ENCODE assay signal across 33 cellular contexts in genomic region chr2:49192041-49192440, GRCh38. TPM values are rescaled to one million over a fixed set of nuclear protein-coding genes. Genes with fewer than 3 reads are reported as not detected.
"Had no signal": no experiment of that assay in that cellular context is flagged by ENCODE, and none has a peak within 500 bp of the region (broad histone marks: within the 10 kb centered on the region; RNA-seq: fewer than 3 reads in every experiment).

No MANE protein-coding gene starts in this region.

- H3K36me3 Mint-ChIP-seq: natural killer cell treated with Interleukin-12 subunit alpha and Interleukin-12 subunit beta and Interleukin-15 and Interleukin-18, amount 100 ng/mL, for 72 hours; stimulated activated effector memory CD8-positive, alpha-beta T cell treated with anti-CD3 and anti-CD28 coated beads, Interleukin-12 subunit alpha, Interleukin-12 subunit beta, amount 100 ng/mL, for 72 hours; stimulated activated naive B cell treated with anti-CD40 and anti-IgM and Interleukin-4, amounts not matched to agents 10 μg/mL and 1 μg/mL and 100 μg/mL, for 72 hours had no signal

- H3K4me3 Mint-ChIP-seq: natural killer cell treated with Interleukin-12 subunit alpha and Interleukin-12 subunit beta and Interleukin-15 and Interleukin-18, amount 100 ng/mL, for 72 hours; nephron progenitor cell; neural crest cell; stimulated activated effector memory CD8-positive, alpha-beta T cell treated with anti-CD3 and anti-CD28 coated beads, Interleukin-12 subunit alpha, Interleukin-12 subunit beta, amount 100 ng/mL, for 72 hours; stimulated activated naive B cell treated with anti-CD40 and anti-IgM and Interleukin-4, amounts not matched to agents 10 μg/mL and 1 μg/mL and 100 μg/mL, for 72 hours; stimulated activated naive CD8-positive, alpha-beta T cell treated with anti-CD3 and anti-CD28 coated beads, Interleukin-15, Interleukin-2, amounts not matched to agents 100 ng/mL and 50 ng/mL, for 24 hours had no signal

- H3K4me3 ChIP-seq: pancreas, prostate gland, right lobe of liver, sigmoid colon, stomach, thoracic aorta, thyroid gland, tibial nerve, upper lobe of left lung, vagina had no signal

- DNase-seq: nephron progenitor cell; nucleus accumbens; pancreas; right cardiac atrium; right lobe of liver; sigmoid colon; small intestine; stimulated activated CD4-positive, alpha-beta T cell treated with anti-CD3 and anti-CD28 coated beads, Interleukin-15, amount 100 ng/mL, for 24 hours; stimulated activated CD4-positive, alpha-beta T cell treated with anti-CD3 and anti-CD28 coated beads, Interleukin-2, amount 100 ng/mL, for 24 hours; stimulated activated CD4-positive, alpha-beta T cell treated with anti-CD3 and anti-CD28 coated beads, Interleukin-2, amount 100 ng/mL, for 48 hours; stimulated activated CD4-positive, alpha-beta T cell treated with anti-CD3 and anti-CD28 coated beads, Interleukin-4, amount 100 ng/mL, for 24 hours; stimulated activated naive B cell treated with anti-CD40 and anti-IgM and Interleukin-4, amounts not matched to agents 10 μg/mL and 1 μg/mL and 100 μg/mL, for 72 hours; stimulated activated naive CD4-positive, alpha-beta T cell treated with Interleukin-2 at 50 U/mL for 16 hours; stomach; thyroid gland; trophoblast cell; upper lobe of left lung had no signal

- H3K27ac ChIP-seq: neutrophil, pancreas, prostate gland, right lobe of liver, sigmoid colon, stomach, thoracic aorta, thyroid gland, tibial nerve, upper lobe of left lung, vagina had no signal

- H3K36me3 ChIP-seq: neutrophil, pancreas, prostate gland, right lobe of liver, sigmoid colon, stomach, thoracic aorta, thyroid gland, tibial nerve, upper lobe of left lung, vagina had no signal

- H3K4me1 Mint-ChIP-seq: nephron progenitor cell; neural crest cell; stimulated activated effector memory CD8-positive, alpha-beta T cell treated with anti-CD3 and anti-CD28 coated beads, Interleukin-12 subunit alpha, Interleukin-12 subunit beta, amount 100 ng/mL, for 72 hours; stimulated activated naive B cell treated with anti-CD40 and anti-IgM and Interleukin-4, amounts not matched to agents 10 μg/mL and 1 μg/mL and 100 μg/mL, for 72 hours had no signal

- H3K27ac Mint-ChIP-seq: natural killer cell treated with Interleukin-12 subunit alpha and Interleukin-12 subunit beta and Interleukin-15 and Interleukin-18, amount 100 ng/mL, for 72 hours; nephron progenitor cell; stimulated activated effector memory CD8-positive, alpha-beta T cell treated with anti-CD3 and anti-CD28 coated beads, Interleukin-12 subunit alpha, Interleukin-12 subunit beta, amount 100 ng/mL, for 72 hours; stimulated activated naive B cell treated with anti-CD40 and anti-IgM and Interleukin-4, amounts not matched to agents 10 μg/mL and 1 μg/mL and 100 μg/mL, for 72 hours; stimulated activated naive CD8-positive, alpha-beta T cell treated with anti-CD3 and anti-CD28 coated beads, Interleukin-15, Interleukin-2, amounts not matched to agents 100 ng/mL and 50 ng/mL, for 24 hours had no signal

- H3K9me3 Mint-ChIP-seq: nephron progenitor cell had no signal

- H3K4me1 ChIP-seq: pancreas, prostate gland, right lobe of liver, sigmoid colon, stomach, thyroid gland, tibial nerve, upper lobe of left lung, vagina had no signal

- ATAC-seq: natural killer cell treated with Interleukin-12 subunit alpha and Interleukin-12 subunit beta and Interleukin-15 and Interleukin-18, amount 100 ng/mL, for 72 hours; right cardiac atrium; right lobe of liver; stimulated activated effector memory CD8-positive, alpha-beta T cell treated with anti-CD3 and anti-CD28 coated beads, Interleukin-12 subunit alpha, Interleukin-12 subunit beta, amount 100 ng/mL, for 72 hours; stimulated activated naive B cell treated with anti-CD40 and anti-IgM and Interleukin-4, amounts not matched to agents 10 μg/mL and 1 μg/mL and 100 μg/mL, for 72 hours had no signal

- H3K27me3 ChIP-seq: neutrophil, pancreas, right lobe of liver, sigmoid colon, stomach, thyroid gland, tibial nerve, upper lobe of left lung, vagina had no signal

- H3K27me3 Mint-ChIP-seq: natural killer cell treated with Interleukin-12 subunit alpha and Interleukin-12 subunit beta and Interleukin-15 and Interleukin-18, amount 100 ng/mL, for 72 hours; stimulated activated naive B cell treated with anti-CD40 and anti-IgM and Interleukin-4, amounts not matched to agents 10 μg/mL and 1 μg/mL and 100 μg/mL, for 72 hours; stimulated activated naive CD8-positive, alpha-beta T cell treated with anti-CD3 and anti-CD28 coated beads, Interleukin-15, Interleukin-2, amounts not matched to agents 100 ng/mL and 50 ng/mL, for 24 hours had no signal

RNA-seq across cellular contexts. Expression of gene FSHR, which starts 37.7 kb away (rescaled TPM):
- total RNA-seq: natural killer cell treated with Interleukin-12 subunit alpha and Interleukin-12 subunit beta and Interleukin-15 and Interleukin-18, amount 100 ng/mL, for 72 hours; neural crest cell; omental fat pad; osteocyte; pancreas; posterior vena cava; pulmonary artery endothelial cell; sigmoid colon; stomach; subcutaneous adipose tissue; temporal lobe; thoracic aorta; tibial nerve; upper lobe of left lung; ureter; vagina had no signal
- polyA plus RNA-seq: pancreas, sigmoid colon, small intestine, stomach had no signal
